Comparison of ENCODE assay signal across 1 cellular context in genomic region chr6:127342946-127343752, GRCh38.
TF ChIP-seq lines count a peak whose summit lies in the region.

Gene ECHDC1 (minus strand): TSS chr6:127343609. CDS start chr6:127331028, 12,581 bp downstream.

TF ChIP-seq in IMR-90, 13 proteins besides CTCF, POLR2A, EP300 and RAD21:
- no peak for TF ChIP-seq MAZ (IDR thresholded peaks at IDR 0.05; ENCODE audit: borderline replicate concordance, low read depth, low read length)
- TF ChIP-seq FOS (IDR thresholded peaks at IDR 0.05; ENCODE audit: low read depth, low read length) = no peak
- peak; percentile 75; the same call in 1 of the 2 replicates for TF ChIP-seq USF2 (IDR thresholded peaks at IDR 0.05; ENCODE audit: low read depth, low read length)
- TF ChIP-seq MXI1 (IDR thresholded peaks at IDR 0.05; ENCODE audit: borderline replicate concordance, low read depth, low read length) = peak; percentile 63; the same call in 1 of the 2 replicates
- TF ChIP-seq BHLHE40 (IDR thresholded peaks at IDR 0.05; ENCODE audit: low read depth, low read length) = peak; percentile 50; the same call in 1 of the 2 replicates
